8 cellular contexts compared by ENCODE assay signal in the genomic region with DNA sequence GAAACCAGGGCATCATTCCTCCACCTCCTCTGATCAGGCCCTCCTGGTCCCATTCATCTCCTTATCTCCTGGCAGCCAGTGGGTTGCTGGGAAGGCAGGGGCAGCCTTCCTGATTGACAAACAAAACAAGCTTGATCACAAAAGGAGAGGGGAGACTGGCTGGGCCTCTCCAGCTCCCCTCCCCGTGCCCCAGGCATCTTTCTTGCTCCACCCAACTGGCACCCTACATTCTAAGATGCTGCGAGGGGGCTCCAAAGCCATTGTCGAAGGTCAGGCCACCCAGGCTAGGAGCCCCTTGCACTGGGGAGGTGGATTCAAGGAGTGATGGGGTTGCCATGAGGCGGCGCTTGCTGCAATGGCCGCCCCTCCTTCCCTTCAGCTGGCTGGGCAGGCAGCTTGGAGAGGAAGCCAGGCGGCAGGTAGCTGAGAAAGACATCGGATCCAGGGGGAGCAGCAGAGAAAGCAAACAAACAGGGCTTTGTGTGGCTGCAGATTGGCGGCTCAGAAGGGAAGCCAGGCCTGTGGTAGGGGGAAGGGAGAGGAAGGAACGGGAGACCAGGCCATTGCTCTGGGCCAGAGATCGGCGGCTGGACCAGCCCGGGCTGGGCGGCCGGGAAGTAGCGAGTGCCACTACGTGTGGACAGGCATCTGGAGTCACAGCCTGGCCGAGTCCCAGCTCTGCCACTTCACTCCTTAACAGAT. TPM values are rescaled to one million over a fixed set of nuclear protein-coding genes. Genes with fewer than 3 reads are reported as not detected.
DNase-seq lines count a peak whose midpoint lies in the region; ATAC-seq and TF ChIP-seq lines count a peak whose summit lies in the region.

No MANE protein-coding gene starts in this region.

- peaks cover 65% of the 10 kb centered on the region for H3K4me1 Mint-ChIP-seq in activated CD4-positive, alpha-beta T cell treated with anti-CD3 and anti-CD28 coated beads, Interleukin-2, amount 10 ng/mL, durations not matched to agents 7 days and 5 days
- peaks cover 88% of the 10 kb centered on the region for H3K4me1 Mint-ChIP-seq in stimulated activated naive CD8-positive, alpha-beta T cell treated with anti-CD3 and anti-CD28 coated beads, Interleukin-15, amount 100 ng/mL, for 72 hours

- peak overlapping the region; percentile 69 for H3K4me3 Mint-ChIP-seq in activated CD4-positive, alpha-beta T cell treated with anti-CD3 and anti-CD28 coated beads, Interleukin-2, amount 10 ng/mL, durations not matched to agents 7 days and 5 days
- H3K4me3 Mint-ChIP-seq in stimulated activated naive CD8-positive, alpha-beta T cell treated with anti-CD3 and anti-CD28 coated beads, Interleukin-15, amount 100 ng/mL, for 72 hours = peak overlapping the region; percentile 60 to 84

- peak; percentile 4 for TF ChIP-seq CTCF in astrocyte of the spinal cord (IDR thresholded peaks at IDR 0.05; ENCODE audit: low read depth, low read length)
- no peak for TF ChIP-seq CTCF in GM13976 (IDR thresholded peaks at IDR 0.05; ENCODE audit: borderline replicate concordance, control extremely low read depth, extremely low read depth, insufficient read depth, missing control alignments)

- H3K27me3 Mint-ChIP-seq in activated CD4-positive, alpha-beta T cell treated with anti-CD3 and anti-CD28 coated beads, Interleukin-2, amount 10 ng/mL, durations not matched to agents 7 days and 5 days = no peaks in the 10 kb centered on the region
- H3K27me3 Mint-ChIP-seq in stimulated activated naive CD8-positive, alpha-beta T cell treated with anti-CD3 and anti-CD28 coated beads, Interleukin-15, amount 100 ng/mL, for 72 hours = no peaks in the 10 kb centered on the region

- no peak for DNase-seq in activated CD4-positive, alpha-beta T cell treated with anti-CD3 and anti-CD28 coated beads, Interleukin-2, amount 10 ng/mL, durations not matched to agents 7 days and 5 days
- no peak for DNase-seq in activated CD4-positive, alpha-beta T cell treated with anti-CD3 and anti-CD28 coated beads, Interleukin-2, amount 50 U/mL, for 48 hours
- DNase-seq in NCI-H510A (lab: John Stamatoyannopoulos, UW) (peak; percentile 81), astrocyte of the spinal cord (ENCODE audit: low read depth, low spot score) (no peak), kidney tubule cell (ENCODE audit: low spot score) (peak; percentile 38), NAMALWA (ENCODE audit: low spot score) (no peak), GM13976 (ENCODE audit: low spot score) (no peak)
- no peak for DNase-seq in stimulated activated naive CD8-positive, alpha-beta T cell treated with anti-CD3 and anti-CD28 coated beads, Interleukin-15, amount 100 ng/mL, for 72 hours

- H3K36me3 Mint-ChIP-seq in activated CD4-positive, alpha-beta T cell treated with anti-CD3 and anti-CD28 coated beads, Interleukin-2, amount 10 ng/mL, durations not matched to agents 7 days and 5 days (ENCODE audit: low read depth) = peaks cover 2% of the 10 kb centered on the region

- in situ Hi-C loops in astrocyte of the spinal cord (cut with HindIII; ENCODE audit: low sequenced_read_pairs) (no loop called here), GM13976 (cut with MboI; ENCODE audit: low sequenced_read_pairs, unreplicated experiment) (no loop called here)

- H3K27ac Mint-ChIP-seq in activated CD4-positive, alpha-beta T cell treated with anti-CD3 and anti-CD28 coated beads, Interleukin-2, amount 10 ng/mL, durations not matched to agents 7 days and 5 days = peak overlapping the region; percentile 98
- peak overlapping the region; percentile 54 to 98 for H3K27ac Mint-ChIP-seq in stimulated activated naive CD8-positive, alpha-beta T cell treated with anti-CD3 and anti-CD28 coated beads, Interleukin-15, amount 100 ng/mL, for 72 hours

- no peaks in the 10 kb centered on the region for H3K9me3 Mint-ChIP-seq in activated CD4-positive, alpha-beta T cell treated with anti-CD3 and anti-CD28 coated beads, Interleukin-2, amount 10 ng/mL, durations not matched to agents 7 days and 5 days
- H3K9me3 Mint-ChIP-seq in stimulated activated naive CD8-positive, alpha-beta T cell treated with anti-CD3 and anti-CD28 coated beads, Interleukin-15, amount 100 ng/mL, for 72 hours = no peaks in the 10 kb centered on the region

- no peak overlapping the region for H3K4me3 ChIP-seq in astrocyte of the spinal cord (ENCODE audit: low read depth, low read length)

- CTCF ChIA-PET in activated CD4-positive, alpha-beta T cell treated with anti-CD3 and anti-CD28 coated beads, Interleukin-2, amount 10 ng/mL, durations not matched to agents 7 days and 5 days (lab: Charles Lee) = interaction anchor here (0.9 to 1.1 kb wide), 2 partner anchors 8 to 13 kb away, joined by 3 read pairs; no protein-coding TSS in a partner anchor

- POLR2A ChIA-PET in activated CD4-positive, alpha-beta T cell treated with anti-CD3 and anti-CD28 coated beads, Interleukin-2, amount 10 ng/mL, durations not matched to agents 7 days and 5 days (lab: Charles Lee) = no interaction called here

- ATAC-seq in stimulated activated naive CD8-positive, alpha-beta T cell treated with anti-CD3 and anti-CD28 coated beads, Interleukin-15, amount 100 ng/mL, for 72 hours = no peak

RNA-seq across cellular contexts. Expression of a gene that starts 12.1 kb away (rescaled TPM):
- 10 to 100 TPM; 18.1 to 18.5 TPM for total RNA-seq in activated CD4-positive, alpha-beta T cell treated with anti-CD3 and anti-CD28 coated beads, Interleukin-2, amount 10 ng/mL, durations not matched to agents 7 days and 5 days

Comparison
In these comparisons a context has a peak if more than half of its experiments do, and no peak if none do; other contexts are left out.
1. DNase-seq: peak in NCI-H510A (single experiment) and kidney tubule cell (single experiment); none in activated CD4-positive, alpha-beta T cell treated with anti-CD3 and anti-CD28 coated beads, Interleukin-2, amount 10 ng/mL, durations not matched to agents 7 days and 5 days (single experiment), activated CD4-positive, alpha-beta T cell treated with anti-CD3 and anti-CD28 coated beads, Interleukin-2, amount 50 U/mL, for 48 hours (0 of 2), astrocyte of the spinal cord (single experiment), stimulated activated naive CD8-positive, alpha-beta T cell treated with anti-CD3 and anti-CD28 coated beads, Interleukin-15, amount 100 ng/mL, for 72 hours (0 of 2), NAMALWA (single experiment) and GM13976 (single experiment).